14 cellular contexts compared by ENCODE assay signal in the genomic region with DNA sequence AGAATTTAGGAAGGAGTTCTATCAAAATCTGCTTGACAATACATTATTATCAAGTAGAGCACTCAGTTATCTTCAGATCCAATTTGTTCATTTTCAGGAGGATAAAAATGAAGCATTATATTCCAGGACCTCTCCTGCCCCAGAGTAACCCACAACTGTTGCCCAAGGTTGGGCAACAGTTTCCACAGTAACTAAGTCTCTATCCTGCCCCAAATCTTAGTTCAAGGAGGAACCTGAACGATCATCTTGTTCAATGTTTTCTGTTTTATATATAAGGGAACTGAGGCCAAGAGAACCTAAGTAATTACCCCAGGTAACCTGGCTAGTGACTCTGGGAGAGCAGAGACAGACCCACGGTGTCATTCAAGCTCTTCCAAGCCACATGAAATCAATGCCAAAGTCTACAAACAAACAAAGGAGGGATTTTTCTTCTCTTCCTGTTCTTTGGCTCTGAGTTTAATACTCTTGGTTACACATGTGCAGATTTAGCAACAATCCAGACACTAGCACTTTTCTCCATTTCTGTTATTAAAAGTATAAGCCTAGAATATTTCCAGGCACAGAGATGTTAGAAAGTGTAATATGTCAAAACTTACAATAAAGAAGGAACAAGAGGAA.
DNase-seq lines count a peak whose midpoint lies in the region; ATAC-seq, FAIRE-seq and TF ChIP-seq lines count a peak whose summit lies in the region.
"Had no signal": no experiment of that assay in that cellular context is flagged by ENCODE, and none has a peak within 500 bp of the region (broad histone marks: within the 10 kb centered on the region; RNA-seq: fewer than 3 reads in every experiment).

No MANE protein-coding gene starts in this region.

- no peak for FAIRE-seq in GM19239 (lab: Jason Lieb, UNC)

- ATAC-seq in right cardiac atrium (peak; percentile 47 to 51), Right ventricle myocardium superior (ENCODE audit: poor library complexity) (no peak)

- whole genome bisulfite sequencing in right cardiac atrium, result 49% methylated on average over 2 of the region's 2 CpGs

- intact Hi-C loops in right cardiac atrium (cut with DNase I), result no loop called here
- intact Hi-C loops in Right ventricle myocardium superior (cut with DNase I), result no loop called here

- TF ChIP-seq CTCF in VCaP (conservative IDR thresholded peaks at IDR 0.05) (no peak), fibroblast of the aortic adventitia (IDR thresholded peaks at IDR 0.05; ENCODE audit: insufficient read depth, low read length) (no peak)

- peaks cover 2% of the 10 kb centered on the region for H3K4me1 ChIP-seq in right cardiac atrium (ENCODE audit: control insufficient read depth, insufficient read depth, low read length)

- no peaks in the 10 kb centered on the region for H3K27me3 ChIP-seq in right cardiac atrium (ENCODE audit: control insufficient read depth, insufficient read depth)

- H3K4me3 ChIP-seq in right cardiac atrium (ENCODE audit: low read length) (no peak overlapping the region), fibroblast of the aortic adventitia (ENCODE audit: low read depth, low read length) (no peak overlapping the region)

- H3K9me3 ChIP-seq in right cardiac atrium (ENCODE audit: control insufficient read depth, low read length), result no peaks in the 10 kb centered on the region

- DNase-seq in right cardiac atrium, result no peak
- DNase-seq in Right ventricle myocardium superior, result no peak
- DNase-seq in fibroblast of the aortic adventitia (ENCODE audit: low read depth), result peak; percentile 33
- DNase-seq in NCI-H345 (lab: John Stamatoyannopoulos, UW), result no peak
- no peak for DNase-seq in GM19239 (ENCODE audit: insufficient read length, low spot score)
- DNase-seq in KG1 (lab: John Stamatoyannopoulos, UW), result no peak
- DNase-seq: activated naive CD4-positive, alpha-beta T cell treated with anti-CD3 and anti-CD28 coated beads, Interleukin-2, amount 50 U/mL, for 16 hours; DMS79; mesendoderm; NCI-H146; NCI-H510A treated with DMSO at 0.1 percent for 48 hours; stimulated activated CD4-positive, alpha-beta T cell treated with anti-CD3 and anti-CD28 coated beads, Interleukin-1b, Interleukin-23, amount 100 ng/mL, for 48 hours; SW 1271 had no signal

- H3K27ac ChIP-seq in right cardiac atrium (ENCODE audit: low read length) (no peak overlapping the region), VCaP (peak overlapping the region; percentile 52)
